ENCODE assay signal across 8 cellular contexts in the genomic region with DNA sequence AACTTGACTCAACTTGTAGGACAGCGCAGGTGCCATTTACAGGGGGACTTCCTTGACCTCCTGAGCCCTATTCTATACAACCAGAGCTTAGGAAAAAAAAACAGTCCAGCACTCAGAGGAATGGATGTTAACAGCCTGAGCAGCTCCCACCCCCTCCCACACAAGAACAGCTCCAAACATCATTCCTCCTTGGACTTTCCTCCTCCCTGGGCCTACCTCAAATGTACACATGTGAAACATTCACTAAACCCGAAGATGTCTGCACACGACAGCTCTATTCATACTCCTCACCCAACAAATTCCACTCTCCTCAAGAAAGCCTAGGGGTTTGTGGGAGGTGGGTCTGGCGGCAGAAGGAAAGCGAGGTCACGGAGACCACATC. TPM values are rescaled to one million over a fixed set of nuclear protein-coding genes. Genes with fewer than 3 reads are reported as not detected.
DNase-seq lines count a peak whose midpoint lies in the region; ATAC-seq and TF ChIP-seq lines count a peak whose summit lies in the region.

No MANE protein-coding gene starts in this region.

- peak overlapping the region; percentile 76 for H3K9ac ChIP-seq in iPS-15b (ENCODE audit: low read depth, low read length)

- no peaks in the 10 kb centered on the region for H3K27me3 ChIP-seq in iPS-15b (ENCODE audit: control insufficient read depth, insufficient read depth, low read length)

- peak overlapping the region; percentile 50; the same call in 1 of the 2 replicates for H3K27ac ChIP-seq in HEK293 (ENCODE audit: extremely low read depth, low read depth, low read length)

- no peak for TF ChIP-seq CTCF in HEK293 (tag by site-specific recombination; IDR thresholded peaks at IDR 0.05)

- H3K4me3 ChIP-seq in HEK293 (ENCODE audit: low read depth, low read length) = peak overlapping the region; percentile 99
- H3K4me3 ChIP-seq in iPS-15b (ENCODE audit: low read depth, low read length) = peak overlapping the region; percentile 98

- peak overlapping the region; percentile 85 for H3K27ac Mint-ChIP-seq in activated CD8-positive, alpha-beta T cell treated with anti-CD3 and anti-CD28 coated beads, Interleukin-2, amount 10 ng/mL, durations not matched to agents 7 days and 5 days
- peak overlapping the region; percentile 78 for H3K27ac Mint-ChIP-seq in stimulated activated memory B cell treated with anti-CD40 and anti-IgM and Interleukin-4, amounts not matched to agents 10 μg/mL and 1 μg/mL and 100 μg/mL, for 72 hours

- H3K4me1 ChIP-seq in HEK293 (ENCODE audit: control insufficient read depth, insufficient read depth, low read length) (no peaks in the 10 kb centered on the region; the same call in 1 of the 2 replicates), iPS-15b (ENCODE audit: control insufficient read depth, insufficient read depth, low read length) (peaks cover 4% of the 10 kb centered on the region)

- peak overlapping the region; percentile 84 for H3K4me3 Mint-ChIP-seq in activated CD8-positive, alpha-beta T cell treated with anti-CD3 and anti-CD28 coated beads, Interleukin-2, amount 10 ng/mL, durations not matched to agents 7 days and 5 days
- H3K4me3 Mint-ChIP-seq in stimulated activated memory B cell treated with anti-CD40 and anti-IgM and Interleukin-4, amounts not matched to agents 10 μg/mL and 1 μg/mL and 100 μg/mL, for 72 hours = peak overlapping the region; percentile 89

- H3K4me1 Mint-ChIP-seq in activated CD8-positive, alpha-beta T cell treated with anti-CD3 and anti-CD28 coated beads, Interleukin-2, amount 10 ng/mL, durations not matched to agents 7 days and 5 days (ENCODE audit: low read depth) = peaks cover 48% of the 10 kb centered on the region
- H3K4me1 Mint-ChIP-seq in stimulated activated memory B cell treated with anti-CD40 and anti-IgM and Interleukin-4, amounts not matched to agents 10 μg/mL and 1 μg/mL and 100 μg/mL, for 72 hours = peaks cover 33% of the 10 kb centered on the region

- CTCF ChIA-PET in HEK293 (lab: Yijun Ruan, JAX) = interaction anchor here (0.5 to 5.3 kb wide), 4 partner anchors 10 to 165 kb away, joined by 3 to 38 read pairs (median 4); no protein-coding TSS in a partner anchor
- CTCF ChIA-PET in activated CD8-positive, alpha-beta T cell treated with anti-CD3 and anti-CD28 coated beads, Interleukin-2, amount 10 ng/mL, durations not matched to agents 7 days and 5 days (lab: Charles Lee) = interaction anchor here (0.8 to 21.8 kb wide), 7 partner anchors 10 to 111 kb away, joined by 3 to 208 read pairs (median 10); partner anchors contain the start of gene PFKFB4

- peaks cover 14 to 44% of the 10 kb centered on the region in 2 experiments; a peak in 2 of 3 replicates for H3K36me3 ChIP-seq in HEK293 (ENCODE audit: control insufficient read depth in 2 of 2, insufficient read depth in 1 of 2, low read length in 2 of 2)
- peaks cover 4% of the 10 kb centered on the region for H3K36me3 ChIP-seq in iPS-15b (ENCODE audit: control insufficient read depth, insufficient read depth, low read length)

- no peaks in the 10 kb centered on the region for H3K27me3 Mint-ChIP-seq in activated CD8-positive, alpha-beta T cell treated with anti-CD3 and anti-CD28 coated beads, Interleukin-2, amount 10 ng/mL, durations not matched to agents 7 days and 5 days (ENCODE audit: low read depth)
- no peaks in the 10 kb centered on the region for H3K27me3 Mint-ChIP-seq in stimulated activated memory B cell treated with anti-CD40 and anti-IgM and Interleukin-4, amounts not matched to agents 10 μg/mL and 1 μg/mL and 100 μg/mL, for 72 hours

- peaks cover 43% of the 10 kb centered on the region for H3K36me3 Mint-ChIP-seq in activated CD8-positive, alpha-beta T cell treated with anti-CD3 and anti-CD28 coated beads, Interleukin-2, amount 10 ng/mL, durations not matched to agents 7 days and 5 days (ENCODE audit: low read depth)
- H3K36me3 Mint-ChIP-seq in stimulated activated memory B cell treated with anti-CD40 and anti-IgM and Interleukin-4, amounts not matched to agents 10 μg/mL and 1 μg/mL and 100 μg/mL, for 72 hours = peaks cover 5% of the 10 kb centered on the region

- no peaks in the 10 kb centered on the region for H3K9me3 Mint-ChIP-seq in activated CD8-positive, alpha-beta T cell treated with anti-CD3 and anti-CD28 coated beads, Interleukin-2, amount 10 ng/mL, durations not matched to agents 7 days and 5 days (ENCODE audit: insufficient read depth)
- no peaks in the 10 kb centered on the region for H3K9me3 Mint-ChIP-seq in stimulated activated memory B cell treated with anti-CD40 and anti-IgM and Interleukin-4, amounts not matched to agents 10 μg/mL and 1 μg/mL and 100 μg/mL, for 72 hours

- ATAC-seq in activated CD8-positive, alpha-beta T cell treated with anti-CD3 and anti-CD28 coated beads, Interleukin-2, amount 10 ng/mL, durations not matched to agents 7 days and 5 days = peak; percentile 2
- no peak for ATAC-seq in stimulated activated memory B cell treated with anti-CD40 and anti-IgM and Interleukin-4, amounts not matched to agents 10 μg/mL and 1 μg/mL and 100 μg/mL, for 72 hours
- no peak for ATAC-seq in GM18868 (IDR thresholded peaks at IDR 0.05; ENCODE audit: unreplicated experiment)
- ATAC-seq in HG02610 (IDR thresholded peaks at IDR 0.05; ENCODE audit: unreplicated experiment) = no peak

- no peaks in the 10 kb centered on the region for H3K9me3 ChIP-seq in HEK293 (ENCODE audit: control insufficient read depth, insufficient read depth, low read depth, low read length)
- H3K9me3 ChIP-seq in iPS-15b (ENCODE audit: control insufficient read depth, insufficient read depth, low read length) = no peaks in the 10 kb centered on the region

- POLR2A ChIA-PET in HEK293 (lab: Yijun Ruan, JAX) = interaction anchor here (0.7 to 2.4 kb wide), 13 partner anchors 10 to 288 kb away, joined by 3 to 22 read pairs (median 4); partner anchors contain the start of genes IP6K2, PFKFB4 and ZNF589
- POLR2A ChIA-PET in activated CD8-positive, alpha-beta T cell treated with anti-CD3 and anti-CD28 coated beads, Interleukin-2, amount 10 ng/mL, durations not matched to agents 7 days and 5 days (lab: Charles Lee) = interaction anchor here (0.8 to 5.0 kb wide), 9 partner anchors 10 to 145 kb away, joined by 3 to 31 read pairs (median 6); a partner anchor contains a TSS

- DNase-seq in activated CD8-positive, alpha-beta T cell treated with anti-CD3 and anti-CD28 coated beads, Interleukin-2, amount 10 ng/mL, durations not matched to agents 7 days and 5 days = no peak
- DNase-seq in DMS114 treated with DMSO at 0.1 percent for 48 hours (lab: John Stamatoyannopoulos, UW; ENCODE audit: unreplicated experiment) (no peak), NCI-H345 treated with DMSO at 0.1 percent for 48 hours (lab: John Stamatoyannopoulos, UW; ENCODE audit: unreplicated experiment) (no peak)

TF ChIP-seq in HEK293, 187 proteins besides CTCF, POLR2A, EP300 and RAD21 (continues in another document):
- no peak for TF ChIP-seq ZNF302 (tag by site-specific recombination; IDR thresholded peaks at IDR 0.05; ENCODE audit: low read depth)
- peak; percentile 28; the same call in 1 of the 2 replicates for TF ChIP-seq EGR2 (tag by site-specific recombination; IDR thresholded peaks at IDR 0.05; ENCODE audit: low read depth)
- no peak for TF ChIP-seq ZNF214 (tag by site-specific recombination; IDR thresholded peaks at IDR 0.05; ENCODE audit: borderline replicate concordance)
- no peak for TF ChIP-seq ZNF174 (tag by site-specific recombination; IDR thresholded peaks at IDR 0.05)
- TF ChIP-seq ZFHX2 (tag by site-specific recombination; conservative IDR thresholded peaks at IDR 0.05) = peak; percentile 61
- no peak for TF ChIP-seq YY2 (tag by site-specific recombination; IDR thresholded peaks at IDR 0.05)
- peak; percentile 55 for TF ChIP-seq ZNF341 (tag by site-specific recombination; IDR thresholded peaks at IDR 0.05; ENCODE audit: low read depth)
- 0 out of 2 replicates have a peak, but pooled peaks have one; percentile 36 for TF ChIP-seq ZNF600 (tag by site-specific recombination; IDR thresholded peaks at IDR 0.05)
- TF ChIP-seq ZNF350 (tag by site-specific recombination; IDR thresholded peaks at IDR 0.05) = no peak
- TF ChIP-seq, protein P1, sequence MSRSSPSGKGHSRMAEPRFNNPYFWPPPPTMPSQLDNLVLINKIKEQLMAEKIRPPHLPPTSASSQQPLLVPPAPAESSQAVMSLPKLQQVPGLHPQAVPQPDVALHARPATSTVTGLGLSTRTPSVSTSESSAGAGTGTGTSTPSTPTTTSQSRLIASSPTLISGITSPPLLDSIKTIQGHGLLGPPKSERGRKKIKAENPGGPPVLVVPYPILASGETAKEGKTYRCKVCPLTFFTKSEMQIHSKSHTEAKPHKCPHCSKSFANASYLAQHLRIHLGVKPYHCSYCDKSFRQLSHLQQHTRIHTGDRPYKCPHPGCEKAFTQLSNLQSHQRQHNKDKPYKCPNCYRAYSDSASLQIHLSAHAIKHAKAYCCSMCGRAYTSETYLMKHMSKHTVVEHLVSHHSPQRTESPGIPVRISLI (tag by site-specific recombination; IDR thresholded peaks at IDR 0.05) = no peak
- TF ChIP-seq ZNF658 (tag by site-specific recombination; IDR thresholded peaks at IDR 0.05) = no peak
- TF ChIP-seq ZNF707 (tag by site-specific recombination; IDR thresholded peaks at IDR 0.05) = no peak
- no peak for TF ChIP-seq ZNF48 (tag by site-specific recombination; IDR thresholded peaks at IDR 0.05)
- no peak for TF ChIP-seq MZF1 (tag by site-specific recombination; IDR thresholded peaks at IDR 0.05; ENCODE audit: borderline replicate concordance)

RNA-seq across cellular contexts. Expression of gene ATRIP, which starts 0.5 kb away (rescaled TPM):
- total RNA-seq in activated CD8-positive, alpha-beta T cell treated with anti-CD3 and anti-CD28 coated beads, Interleukin-2, amount 10 ng/mL, durations not matched to agents 7 days and 5 days = 10 to 100 TPM; 18.8 to 20.3 TPM

RNA-seq across cellular contexts. Expression of gene TMA7, which starts 6.0 kb away (rescaled TPM):
- 100 to 1,000 TPM; 339 to 364 TPM for total RNA-seq in activated CD8-positive, alpha-beta T cell treated with anti-CD3 and anti-CD28 coated beads, Interleukin-2, amount 10 ng/mL, durations not matched to agents 7 days and 5 days

RNA-seq across cellular contexts. Expression of gene CCDC51, which starts 6.1 kb away (rescaled TPM):
- total RNA-seq in activated CD8-positive, alpha-beta T cell treated with anti-CD3 and anti-CD28 coated beads, Interleukin-2, amount 10 ng/mL, durations not matched to agents 7 days and 5 days = 10 to 100 TPM; 16.3 to 16.5 TPM

RNA-seq across cellular contexts. Expression of gene PLXNB1, which starts 16.1 kb away (rescaled TPM):
- total RNA-seq in activated CD8-positive, alpha-beta T cell treated with anti-CD3 and anti-CD28 coated beads, Interleukin-2, amount 10 ng/mL, durations not matched to agents 7 days and 5 days = 1 to 10 TPM in 1 of 2 experiments, under 1 TPM in 1; 0.76 to 1.7 TPM

RNA-seq across cellular contexts. Expression of gene SHISA5, which starts 57.9 kb away (rescaled TPM):
- 100 to 1,000 TPM; 195 to 201 TPM for total RNA-seq in activated CD8-positive, alpha-beta T cell treated with anti-CD3 and anti-CD28 coated beads, Interleukin-2, amount 10 ng/mL, durations not matched to agents 7 days and 5 days
